Comparison of ENCODE assay signal across 1 cellular context in the genomic region with DNA sequence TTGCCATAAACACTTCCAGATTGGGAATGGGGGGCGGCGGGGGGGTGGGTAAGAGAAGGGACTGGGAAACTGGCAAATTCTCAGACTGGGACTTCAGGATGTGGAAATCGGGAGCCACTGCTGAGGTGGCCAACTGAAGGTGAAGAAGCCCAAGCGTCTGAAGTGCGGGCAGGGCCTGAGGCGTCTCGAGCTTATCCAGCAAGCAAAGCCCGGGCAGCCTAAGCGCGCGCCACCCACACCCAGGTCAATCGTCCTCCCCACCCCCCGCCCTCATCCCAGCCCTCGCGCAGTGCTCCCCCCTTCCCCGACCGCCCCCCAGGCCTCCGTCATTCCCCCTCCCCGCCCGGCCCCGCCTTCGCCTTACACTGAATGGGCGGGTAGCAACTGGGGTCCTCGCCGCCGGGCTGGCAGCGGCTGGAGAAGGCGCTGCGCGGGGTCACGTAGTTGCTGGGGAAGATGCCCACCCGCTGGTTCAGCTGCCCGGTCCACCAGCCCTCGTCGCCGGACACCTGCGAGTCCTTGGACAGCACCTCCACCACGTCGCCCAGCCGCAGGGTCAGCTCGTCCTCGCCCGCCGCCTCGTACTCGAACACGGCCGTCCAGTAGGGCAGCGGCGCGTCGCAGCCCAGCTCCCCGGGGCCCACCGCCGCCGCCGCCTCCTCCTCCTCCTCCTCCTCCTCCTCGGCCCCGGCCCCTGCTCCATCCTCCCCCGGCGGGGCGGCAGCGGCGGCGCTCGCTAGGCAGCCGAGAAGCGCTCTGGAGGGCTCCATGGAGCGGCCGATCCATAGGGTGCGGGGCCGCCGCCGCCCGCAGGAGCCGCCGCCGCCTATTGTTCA.
TF ChIP-seq lines count a peak whose summit lies in the region.

No MANE protein-coding gene starts in this region.

TF ChIP-seq in GM23338, 12 proteins besides CTCF, POLR2A, EP300 and RAD21 (continued from another document):
- TF ChIP-seq, protein P1, sequence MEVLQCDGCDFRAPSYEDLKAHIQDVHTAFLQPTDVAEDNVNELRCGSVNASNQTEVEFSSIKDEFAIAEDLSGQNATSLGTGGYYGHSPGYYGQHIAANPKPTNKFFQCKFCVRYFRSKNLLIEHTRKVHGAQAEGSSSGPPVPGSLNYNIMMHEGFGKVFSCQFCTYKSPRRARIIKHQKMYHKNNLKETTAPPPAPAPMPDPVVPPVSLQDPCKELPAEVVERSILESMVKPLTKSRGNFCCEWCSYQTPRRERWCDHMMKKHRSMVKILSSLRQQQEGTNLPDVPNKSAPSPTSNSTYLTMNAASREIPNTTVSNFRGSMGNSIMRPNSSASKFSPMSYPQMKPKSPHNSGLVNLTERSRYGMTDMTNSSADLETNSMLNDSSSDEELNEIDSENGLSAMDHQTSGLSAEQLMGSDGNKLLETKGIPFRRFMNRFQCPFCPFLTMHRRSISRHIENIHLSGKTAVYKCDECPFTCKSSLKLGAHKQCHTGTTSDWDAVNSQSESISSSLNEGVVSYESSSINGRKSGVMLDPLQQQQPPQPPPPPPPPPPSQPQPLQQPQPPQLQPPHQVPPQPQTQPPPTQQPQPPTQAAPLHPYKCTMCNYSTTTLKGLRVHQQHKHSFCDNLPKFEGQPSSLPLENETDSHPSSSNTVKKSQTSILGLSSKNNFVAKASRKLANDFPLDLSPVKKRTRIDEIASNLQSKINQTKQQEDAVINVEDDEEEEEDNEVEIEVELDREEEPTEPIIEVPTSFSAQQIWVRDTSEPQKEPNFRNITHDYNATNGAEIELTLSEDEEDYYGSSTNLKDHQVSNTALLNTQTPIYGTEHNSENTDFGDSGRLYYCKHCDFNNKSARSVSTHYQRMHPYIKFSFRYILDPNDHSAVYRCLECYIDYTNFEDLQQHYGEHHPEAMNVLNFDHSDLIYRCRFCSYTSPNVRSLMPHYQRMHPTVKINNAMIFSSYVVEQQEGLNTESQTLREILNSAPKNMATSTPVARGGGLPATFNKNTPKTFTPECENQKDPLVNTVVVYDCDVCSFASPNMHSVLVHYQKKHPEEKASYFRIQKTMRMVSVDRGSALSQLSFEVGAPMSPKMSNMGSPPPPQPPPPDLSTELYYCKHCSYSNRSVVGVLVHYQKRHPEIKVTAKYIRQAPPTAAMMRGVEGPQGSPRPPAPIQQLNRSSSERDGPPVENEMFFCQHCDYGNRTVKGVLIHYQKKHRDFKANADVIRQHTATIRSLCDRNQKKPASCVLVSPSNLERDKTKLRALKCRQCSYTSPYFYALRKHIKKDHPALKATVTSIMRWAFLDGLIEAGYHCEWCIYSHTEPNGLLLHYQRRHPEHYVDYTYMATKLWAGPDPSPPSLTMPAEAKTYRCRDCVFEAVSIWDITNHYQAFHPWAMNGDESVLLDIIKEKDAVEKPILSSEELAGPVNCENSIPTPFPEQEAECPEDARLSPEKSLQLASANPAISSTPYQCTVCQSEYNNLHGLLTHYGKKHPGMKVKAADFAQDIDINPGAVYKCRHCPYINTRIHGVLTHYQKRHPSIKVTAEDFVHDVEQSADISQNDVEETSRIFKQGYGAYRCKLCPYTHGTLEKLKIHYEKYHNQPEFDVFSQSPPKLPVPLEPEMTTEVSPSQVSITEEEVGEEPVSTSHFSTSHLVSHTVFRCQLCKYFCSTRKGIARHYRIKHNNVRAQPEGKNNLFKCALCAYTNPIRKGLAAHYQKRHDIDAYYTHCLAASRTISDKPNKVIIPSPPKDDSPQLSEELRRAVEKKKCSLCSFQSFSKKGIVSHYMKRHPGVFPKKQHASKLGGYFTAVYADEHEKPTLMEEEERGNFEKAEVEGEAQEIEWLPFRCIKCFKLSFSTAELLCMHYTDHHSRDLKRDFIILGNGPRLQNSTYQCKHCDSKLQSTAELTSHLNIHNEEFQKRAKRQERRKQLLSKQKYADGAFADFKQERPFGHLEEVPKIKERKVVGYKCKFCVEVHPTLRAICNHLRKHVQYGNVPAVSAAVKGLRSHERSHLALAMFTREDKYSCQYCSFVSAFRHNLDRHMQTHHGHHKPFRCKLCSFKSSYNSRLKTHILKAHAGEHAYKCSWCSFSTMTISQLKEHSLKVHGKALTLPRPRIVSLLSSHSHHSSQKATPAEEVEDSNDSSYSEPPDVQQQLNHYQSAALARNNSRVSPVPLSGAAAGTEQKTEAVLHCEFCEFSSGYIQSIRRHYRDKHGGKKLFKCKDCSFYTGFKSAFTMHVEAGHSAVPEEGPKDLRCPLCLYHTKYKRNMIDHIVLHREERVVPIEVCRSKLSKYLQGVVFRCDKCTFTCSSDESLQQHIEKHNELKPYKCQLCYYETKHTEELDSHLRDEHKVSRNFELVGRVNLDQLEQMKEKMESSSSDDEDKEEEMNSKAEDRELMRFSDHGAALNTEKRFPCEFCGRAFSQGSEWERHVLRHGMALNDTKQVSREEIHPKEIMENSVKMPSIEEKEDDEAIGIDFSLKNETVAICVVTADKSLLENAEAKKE (CRISPR knock-in tag; IDR thresholded peaks at IDR 0.05), result no peak
- TF ChIP-seq POLR2AphosphoS5 (IDR thresholded peaks at IDR 0.05; ENCODE audit: low read depth) (no peak; the same call in 1 of the 2 replicates), ZNF331 (CRISPR knock-in tag; IDR thresholded peaks at IDR 0.05; ENCODE audit: low read depth) (no peak), ZNF114 (CRISPR knock-in tag; IDR thresholded peaks at IDR 0.05) (no peak), STAT1 (IDR thresholded peaks at IDR 0.05; ENCODE audit: unreplicated experiment) (no peak)
- TF ChIP-seq, protein P2, sequence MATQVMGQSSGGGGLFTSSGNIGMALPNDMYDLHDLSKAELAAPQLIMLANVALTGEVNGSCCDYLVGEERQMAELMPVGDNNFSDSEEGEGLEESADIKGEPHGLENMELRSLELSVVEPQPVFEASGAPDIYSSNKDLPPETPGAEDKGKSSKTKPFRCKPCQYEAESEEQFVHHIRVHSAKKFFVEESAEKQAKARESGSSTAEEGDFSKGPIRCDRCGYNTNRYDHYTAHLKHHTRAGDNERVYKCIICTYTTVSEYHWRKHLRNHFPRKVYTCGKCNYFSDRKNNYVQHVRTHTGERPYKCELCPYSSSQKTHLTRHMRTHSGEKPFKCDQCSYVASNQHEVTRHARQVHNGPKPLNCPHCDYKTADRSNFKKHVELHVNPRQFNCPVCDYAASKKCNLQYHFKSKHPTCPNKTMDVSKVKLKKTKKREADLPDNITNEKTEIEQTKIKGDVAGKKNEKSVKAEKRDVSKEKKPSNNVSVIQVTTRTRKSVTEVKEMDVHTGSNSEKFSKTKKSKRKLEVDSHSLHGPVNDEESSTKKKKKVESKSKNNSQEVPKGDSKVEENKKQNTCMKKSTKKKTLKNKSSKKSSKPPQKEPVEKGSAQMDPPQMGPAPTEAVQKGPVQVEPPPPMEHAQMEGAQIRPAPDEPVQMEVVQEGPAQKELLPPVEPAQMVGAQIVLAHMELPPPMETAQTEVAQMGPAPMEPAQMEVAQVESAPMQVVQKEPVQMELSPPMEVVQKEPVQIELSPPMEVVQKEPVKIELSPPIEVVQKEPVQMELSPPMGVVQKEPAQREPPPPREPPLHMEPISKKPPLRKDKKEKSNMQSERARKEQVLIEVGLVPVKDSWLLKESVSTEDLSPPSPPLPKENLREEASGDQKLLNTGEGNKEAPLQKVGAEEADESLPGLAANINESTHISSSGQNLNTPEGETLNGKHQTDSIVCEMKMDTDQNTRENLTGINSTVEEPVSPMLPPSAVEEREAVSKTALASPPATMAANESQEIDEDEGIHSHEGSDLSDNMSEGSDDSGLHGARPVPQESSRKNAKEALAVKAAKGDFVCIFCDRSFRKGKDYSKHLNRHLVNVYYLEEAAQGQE (IDR thresholded peaks at IDR 0.05; ENCODE audit: unreplicated experiment), result no peak
- TF ChIP-seq, protein P3, sequence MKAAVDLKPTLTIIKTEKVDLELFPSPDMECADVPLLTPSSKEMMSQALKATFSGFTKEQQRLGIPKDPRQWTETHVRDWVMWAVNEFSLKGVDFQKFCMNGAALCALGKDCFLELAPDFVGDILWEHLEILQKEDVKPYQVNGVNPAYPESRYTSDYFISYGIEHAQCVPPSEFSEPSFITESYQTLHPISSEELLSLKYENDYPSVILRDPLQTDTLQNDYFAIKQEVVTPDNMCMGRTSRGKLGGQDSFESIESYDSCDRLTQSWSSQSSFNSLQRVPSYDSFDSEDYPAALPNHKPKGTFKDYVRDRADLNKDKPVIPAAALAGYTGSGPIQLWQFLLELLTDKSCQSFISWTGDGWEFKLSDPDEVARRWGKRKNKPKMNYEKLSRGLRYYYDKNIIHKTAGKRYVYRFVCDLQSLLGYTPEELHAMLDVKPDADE (IDR thresholded peaks at IDR 0.05), result no peak
